ENCODE assay signal across 8 cellular contexts in genomic region chr13:39039033-39039432, GRCh38. TPM values are rescaled to one million over a fixed set of nuclear protein-coding genes. Genes with fewer than 3 reads are reported as not detected.
DNase-seq lines count a peak whose midpoint lies in the region; ATAC-seq, FAIRE-seq and TF ChIP-seq lines count a peak whose summit lies in the region.

No MANE protein-coding gene starts in this region.

- ATAC-seq in naive thymus-derived CD8-positive, alpha-beta T cell: no peak
- no peak for ATAC-seq in GM19467 (IDR thresholded peaks at IDR 0.05; ENCODE audit: unreplicated experiment)
- no peak for ATAC-seq in GM19035 (IDR thresholded peaks at IDR 0.05; ENCODE audit: unreplicated experiment)

- peaks cover 0 to 22% (median 17%) of the 10 kb centered on the region in 11 experiments; a peak in 16 of 22 replicates for H3K36me3 ChIP-seq in BLaER1 treated with 17β-estradiol and CSF1 and Interleukin-3, amounts not matched to agents 10 nM and 100 nM
- H3K36me3 ChIP-seq in KOPT-K1 (ENCODE audit: insufficient read depth, low read length) (peaks cover 37% of the 10 kb centered on the region), bronchial epithelial cell (ENCODE audit: control insufficient read depth, insufficient read depth, low read length) (no peaks in the 10 kb centered on the region)

- H4K20me1 ChIP-seq in BLaER1 treated with 17β-estradiol and CSF1 and Interleukin-3, amounts not matched to agents 10 nM and 100 nM: peaks cover 19 to 36% (median 28%) of the 10 kb centered on the region in 11 experiments; a peak in 20 of 22 replicates

- no peak for DNase-seq in bronchial epithelial cell (ENCODE audit: low read depth)
- DNase-seq in naive thymus-derived CD8-positive, alpha-beta T cell: peak in 1 of 10 donors; percentile 1
- no peak for DNase-seq in NCI-H1417 treated with DMSO at 0.1 percent for 48 hours (lab: John Stamatoyannopoulos, UW)
- no peak for DNase-seq in posterior vena cava (ENCODE audit: low spot score)

- H3K4me3 Mint-ChIP-seq in naive thymus-derived CD8-positive, alpha-beta T cell: peak overlapping the region; percentile 87 to 100 (median 96)

- peak overlapping the region; percentile 75 to 95 (median 86) for H3K4me2 ChIP-seq in BLaER1 treated with 17β-estradiol and CSF1 and Interleukin-3, amounts not matched to agents 10 nM and 100 nM

- no peak for TF ChIP-seq CTCF in bronchial epithelial cell (IDR thresholded peaks at IDR 0.05; ENCODE audit: insufficient read depth, low read length, severe bottlenecking)

- peaks cover 17 to 66% (median 53%) of the 10 kb centered on the region in 4 donors for H3K4me1 Mint-ChIP-seq in naive thymus-derived CD8-positive, alpha-beta T cell

- no peaks in the 10 kb centered on the region for H3K27me3 ChIP-seq in BLaER1 treated with 17β-estradiol and CSF1 and Interleukin-3, amounts not matched to agents 10 nM and 100 nM
- H3K27me3 ChIP-seq in bronchial epithelial cell (ENCODE audit: control insufficient read depth, insufficient read depth, low read length): no peaks in the 10 kb centered on the region

- peak overlapping the region; percentile 90 to 96 (median 94) for H3K9ac ChIP-seq in BLaER1 treated with 17β-estradiol and CSF1 and Interleukin-3, amounts not matched to agents 10 nM and 100 nM

- intact Hi-C loops in posterior vena cava (cut with DNase I): no loop called here

- no peak for FAIRE-seq in bronchial epithelial cell (lab: Jason Lieb, UNC)

- H3K4me1 ChIP-seq in BLaER1 treated with 17β-estradiol and CSF1 and Interleukin-3, amounts not matched to agents 10 nM and 100 nM: peaks cover 30 to 47% (median 38%) of the 10 kb centered on the region in 10 experiments

- peaks cover 0 to 17% (median under 1%) of the 10 kb centered on the region in 3 donors for H3K36me3 Mint-ChIP-seq in naive thymus-derived CD8-positive, alpha-beta T cell

- peak overlapping the region; percentile 84 to 95 (median 90); a peak in 21 of 22 replicates for H3K27ac ChIP-seq in BLaER1 treated with 17β-estradiol and CSF1 and Interleukin-3, amounts not matched to agents 10 nM and 100 nM
- H3K27ac ChIP-seq in KOPT-K1 (ENCODE audit: low read depth, low read length, poor library complexity, severe bottlenecking): peak overlapping the region; percentile 88

- POLR2A ChIA-PET in naive thymus-derived CD8-positive, alpha-beta T cell (lab: Charles Lee): no interaction called here

- H3K27ac Mint-ChIP-seq in naive thymus-derived CD8-positive, alpha-beta T cell: peak overlapping the region; percentile 95 to 100 (median 99)

- H3K9me3 Mint-ChIP-seq in naive thymus-derived CD8-positive, alpha-beta T cell: no peaks in the 10 kb centered on the region

- no peaks in the 10 kb centered on the region for H3K27me3 Mint-ChIP-seq in naive thymus-derived CD8-positive, alpha-beta T cell

- H3K4me3 ChIP-seq in BLaER1 treated with 17β-estradiol and CSF1 and Interleukin-3, amounts not matched to agents 10 nM and 100 nM: peak overlapping the region; percentile 91 to 100 (median 98)
- peak overlapping the region; percentile 91 for H3K4me3 ChIP-seq in bronchial epithelial cell (ENCODE audit: low read depth, low read length)

- H3K9me3 ChIP-seq in BLaER1 treated with 17β-estradiol and CSF1 and Interleukin-3, amounts not matched to agents 10 nM and 100 nM (replicated peaks in 1 of 11): no peaks in the 10 kb centered on the region
- H3K9me3 ChIP-seq in KOPT-K1 (ENCODE audit: insufficient read depth, low read length, poor library complexity, severe bottlenecking): no peaks in the 10 kb centered on the region

RNA-seq across cellular contexts. Expression of gene NHLRC3, which starts 0.8 kb away (rescaled TPM):
- total RNA-seq in bronchial epithelial cell (9.0 and 10.0 TPM in 2 replicates), posterior vena cava (10 to 100 TPM; 15.0 to 22.9 TPM)
- 10 to 100 TPM; 36.2 to 42.3 TPM for total RNA-seq in naive thymus-derived CD8-positive, alpha-beta T cell
- polyA plus RNA-seq in naive thymus-derived CD8-positive, alpha-beta T cell: 1 to 10 TPM; 4.5 to 6.5 (median 5.5) TPM

RNA-seq across cellular contexts. Expression of gene PROSER1, which starts 1.1 kb away (rescaled TPM):
- total RNA-seq in bronchial epithelial cell (9.5 and 14.8 TPM in 2 replicates), posterior vena cava (10 to 100 TPM; 14.8 to 19.8 TPM)
- total RNA-seq in naive thymus-derived CD8-positive, alpha-beta T cell: 10 to 100 TPM; 47.4 to 53.1 TPM
- polyA plus RNA-seq in naive thymus-derived CD8-positive, alpha-beta T cell: 10 to 100 TPM in 2 of 3 donors, 1 to 10 TPM in 1; 6.8 to 14.7 (median 13.1) TPM

RNA-seq across cellular contexts. Expression of gene STOML3, which starts 48.4 kb away (rescaled TPM):
- total RNA-seq in bronchial epithelial cell (not detected in 2 replicates), posterior vena cava (not detected)
- total RNA-seq in naive thymus-derived CD8-positive, alpha-beta T cell: not detected
- not detected for polyA plus RNA-seq in naive thymus-derived CD8-positive, alpha-beta T cell
